15 cellular contexts compared by ENCODE assay signal in the genomic region with DNA sequence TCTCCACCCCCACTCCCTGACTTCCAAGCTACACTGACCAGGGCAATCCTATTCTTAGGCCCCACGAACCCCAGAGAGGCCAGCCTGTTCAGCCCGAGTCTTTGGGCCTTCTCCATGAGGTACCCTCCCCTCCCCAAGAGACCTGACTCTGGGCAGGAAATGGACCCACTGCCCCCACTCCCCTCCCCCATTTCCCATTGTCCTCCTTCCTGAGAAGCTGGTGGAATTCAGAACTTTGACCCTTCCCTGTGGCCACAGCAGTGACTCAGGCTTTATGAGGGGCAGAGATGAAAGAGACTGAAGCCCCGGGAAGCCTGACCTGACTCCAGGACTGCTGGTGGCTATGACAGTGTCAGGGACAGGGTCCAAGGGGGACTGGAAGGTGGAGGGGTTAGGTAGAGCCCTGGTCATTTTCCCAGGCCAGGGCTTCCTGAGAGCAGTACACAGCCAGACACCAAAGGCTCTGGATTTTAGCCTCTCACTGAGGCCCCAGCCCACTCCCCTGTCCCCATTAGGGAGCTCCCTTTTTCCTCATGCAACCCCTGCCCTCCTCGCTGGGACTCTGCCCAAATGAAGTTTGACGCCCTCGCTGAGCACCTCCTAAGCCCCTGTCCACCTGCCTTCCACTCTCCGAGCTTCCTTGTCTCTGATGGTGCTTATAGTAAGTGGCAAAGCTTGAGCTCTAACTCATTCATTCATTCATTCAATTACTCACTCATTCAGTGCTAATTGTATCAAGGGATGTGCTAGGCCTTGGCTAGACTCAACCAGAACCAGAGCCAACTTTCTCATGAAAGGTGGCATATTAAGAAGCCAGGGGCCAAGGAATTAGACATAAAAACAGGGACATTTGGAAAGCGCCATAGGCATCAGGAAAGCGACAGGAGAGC. TPM values are rescaled to one million over a fixed set of nuclear protein-coding genes. Genes with fewer than 3 reads are reported as not detected.
DNase-seq lines count a peak whose midpoint lies in the region; ATAC-seq and TF ChIP-seq lines count a peak whose summit lies in the region.
"Had no signal": no experiment of that assay in that cellular context is flagged by ENCODE, and none has a peak within 500 bp of the region (broad histone marks: within the 10 kb centered on the region; RNA-seq: fewer than 3 reads in every experiment).

No MANE protein-coding gene starts in this region.

- H3K36me3 ChIP-seq in PC-3 (ENCODE audit: low read depth, low read length) (no peaks in the 10 kb centered on the region), esophagus (ENCODE audit: control insufficient read depth in 2 of 2, insufficient read depth in 2 of 2, low read length in 1 of 2) (peaks cover 0 to 7% of the 10 kb centered on the region in 2 donors)
- H3K36me3 ChIP-seq: gastrocnemius medialis had no signal

- H3K4me2 ChIP-seq in PC-3 (ENCODE audit: low read length): peak overlapping the region; percentile 82

- CTCF ChIA-PET in PC-3 (lab: Charles Lee): interaction anchor here (0.7 kb wide), 1 partner anchor 41 kb away, joined by 4 read pairs; no protein-coding TSS in a partner anchor

- no peaks in the 10 kb centered on the region for H3K9me2 ChIP-seq in PC-3 (replicated peaks; ENCODE audit: low read length)

- POLR2A ChIA-PET in PC-3 (lab: Charles Lee; ENCODE audit: unreplicated experiment): no interaction called here

- no TSS peak for BruUV-seq in PC-3 (replicated peaks; lab: Mats Ljungman, UMichigan)

- H3K27me3 ChIP-seq in PC-3 (ENCODE audit: low read length) (no peaks in the 10 kb centered on the region), esophagus (ENCODE audit: control insufficient read depth in 1 of 2, insufficient read depth in 2 of 2, low read length in 2 of 2) (no peaks in the 10 kb centered on the region)
- H3K27me3 ChIP-seq: gastrocnemius medialis had no signal

- no peak for TF ChIP-seq CTCF in PC-3 (conservative IDR thresholded peaks at IDR 0.05; ENCODE audit: low read depth, low read length)
- no peak for TF ChIP-seq CTCF in natural killer cell (IDR thresholded peaks at IDR 0.05)

- H4K20me1 ChIP-seq in PC-3 (ENCODE audit: low read length): no peaks in the 10 kb centered on the region

- DNase-seq in EL (peak; percentile 84), PC-3 (peak; percentile 42), mucosa of gallbladder (ENCODE audit: low spot score) (peak; percentile 25), natural killer cell (no peak), NCI-H510A treated with DMSO at 0.1 percent for 48 hours (lab: John Stamatoyannopoulos, UW) (no peak), NCI-H446 treated with DMSO at 0.1 percent for 48 hours (lab: John Stamatoyannopoulos, UW) (no peak), GDM1 (lab: John Stamatoyannopoulos, UW) (no peak)
- DNase-seq: activated CD8-positive, alpha-beta memory T cell treated with anti-CD3 and anti-CD28 coated beads for 24 hours; activated naive CD4-positive, alpha-beta T cell treated with anti-CD3 and anti-CD28 coated beads, Interleukin-2, amount 10 ng/mL, durations not matched to agents 7 days and 5 days; gastrocnemius medialis; midbrain; NCI-H2081; T-helper 2 cell had no signal

- H3K27ac ChIP-seq in PC-3 (ENCODE audit: low read length): peak overlapping the region; percentile 85
- peak overlapping the region; percentile 60 to 98 for H3K27ac ChIP-seq in esophagus (ENCODE audit: low read depth in 2 of 2, low read length in 1 of 2)
- H3K27ac ChIP-seq: gastrocnemius medialis had no signal

- H3K4me3 ChIP-seq in PC-3 (ENCODE audit: low read length) (no peak overlapping the region), esophagus (ENCODE audit: low read depth in 1 of 2, low read length in 2 of 2) (peak overlapping the region; percentile 32 to 88)
- H3K4me3 ChIP-seq: gastrocnemius medialis had no signal

- no peaks in the 10 kb centered on the region for H3K36me3 Mint-ChIP-seq in natural killer cell
- H3K36me3 Mint-ChIP-seq: activated naive CD4-positive, alpha-beta T cell treated with anti-CD3 and anti-CD28 coated beads, Interleukin-2, amount 10 ng/mL, durations not matched to agents 7 days and 5 days had no signal

- peaks cover 5 to 22% of the 10 kb centered on the region in 2 donors for H3K27me3 Mint-ChIP-seq in natural killer cell (ENCODE audit: low read depth in 2 of 2)

- no peaks in the 10 kb centered on the region for H3F3A ChIP-seq in PC-3 (ENCODE audit: low read length, unreplicated experiment)

- H3K4me3 Mint-ChIP-seq in natural killer cell: no peak overlapping the region
- H3K4me3 Mint-ChIP-seq: activated naive CD4-positive, alpha-beta T cell treated with anti-CD3 and anti-CD28 coated beads, Interleukin-2, amount 10 ng/mL, durations not matched to agents 7 days and 5 days had no signal

- peak; percentile 9; the same call in 1 of the 2 replicates for ATAC-seq in PC-3
- no peak for ATAC-seq in natural killer cell
- ATAC-seq: gastrocnemius medialis had no signal

- H3K9me3 Mint-ChIP-seq in natural killer cell: no peaks in the 10 kb centered on the region
- H3K9me3 Mint-ChIP-seq: activated naive CD4-positive, alpha-beta T cell treated with anti-CD3 and anti-CD28 coated beads, Interleukin-2, amount 10 ng/mL, durations not matched to agents 7 days and 5 days had no signal

- no peak overlapping the region for H2AFZ ChIP-seq in PC-3 (ENCODE audit: low read length)

- WGBS in esophagus, 2 donors: 78 to 79% methylated on average over 9 of the region's 9 CpGs

- intact Hi-C loops in PC-3 (cut with micrococcal nuclease) (no loop called here), natural killer cell (cut with micrococcal nuclease) (no loop called here)

- H3K4me1 ChIP-seq in PC-3 (ENCODE audit: insufficient read depth, low read length): peaks cover 55% of the 10 kb centered on the region
- H3K4me1 ChIP-seq in esophagus (ENCODE audit: control insufficient read depth in 2 of 2, insufficient read depth in 2 of 2, low read length in 1 of 2): peaks cover 5 to 17% of the 10 kb centered on the region in 2 donors
- H3K4me1 ChIP-seq: gastrocnemius medialis had no signal

- no peaks in the 10 kb centered on the region for H3K9me3 ChIP-seq in PC-3 (ENCODE audit: low read length)
- H3K9me3 ChIP-seq in esophagus (ENCODE audit: control insufficient read depth in 2 of 2, insufficient read depth in 1 of 2, low read depth in 1 of 2, low read length in 1 of 2): no peaks in the 10 kb centered on the region
- H3K9me3 ChIP-seq: gastrocnemius medialis had no signal

- peaks cover 6 to 11% of the 10 kb centered on the region in 2 donors for H3K4me1 Mint-ChIP-seq in natural killer cell

- peak overlapping the region; percentile 58 for H3K9ac ChIP-seq in PC-3 (ENCODE audit: low read length)

- H3K27ac Mint-ChIP-seq in natural killer cell: no peak overlapping the region
- H3K27ac Mint-ChIP-seq: activated naive CD4-positive, alpha-beta T cell treated with anti-CD3 and anti-CD28 coated beads, Interleukin-2, amount 10 ng/mL, durations not matched to agents 7 days and 5 days had no signal

- peaks cover 12% of the 10 kb centered on the region; the same call in 1 of the 2 replicates for H3K79me2 ChIP-seq in PC-3 (ENCODE audit: low read length)

RNA-seq across cellular contexts. Expression of a gene that starts 3.0 kb away (rescaled TPM):
- total RNA-seq in PC-3 (2014; rRNA removed) (15.3 and 16.1 TPM in 2 replicates), mucosa of gallbladder (25.5 TPM), natural killer cell (1 to 10 TPM; 2.5 to 5.8 (median 3.2) TPM)
- 100 to 1,000 TPM; 163 to 275 TPM for polyA plus RNA-seq in esophagus
- total RNA-seq: gastrocnemius medialis had no signal

RNA-seq across cellular contexts. Expression of a gene that starts 21.6 kb away (rescaled TPM):
- not detected in 2 replicates for total RNA-seq in PC-3 (2014; rRNA removed)
- polyA plus RNA-seq in esophagus: under 1 TPM; 0.28 to 0.51 TPM
- total RNA-seq in mucosa of gallbladder: 2.9 TPM
- 10 to 100 TPM in 2 of 3 donors, 1 to 10 TPM in 1; 9.6 to 38.2 (median 19.7) TPM for total RNA-seq in natural killer cell
- total RNA-seq: cerebellum, gastrocnemius medialis had no signal

RNA-seq across cellular contexts. Expression of a gene that starts 33.2 kb away (rescaled TPM):
- not detected in 2 replicates for total RNA-seq in PC-3 (2014; rRNA removed)
- 10 to 100 TPM; 17.0 to 20.6 TPM for polyA plus RNA-seq in esophagus
- 21.1 TPM for total RNA-seq in mucosa of gallbladder
- total RNA-seq in natural killer cell: 100 to 1,000 TPM; 454 to 485 (median 482) TPM
- total RNA-seq: cerebellum had no signal

RNA-seq across cellular contexts. Expression of a gene that starts 44.5 kb away (rescaled TPM):
- total RNA-seq in PC-3 (2014; rRNA removed) (19.4 and 24.6 TPM in 2 replicates), mucosa of gallbladder (21.3 TPM), natural killer cell (10 to 100 TPM; 22.7 to 32.0 (median 31.7) TPM)
- polyA plus RNA-seq in esophagus: 10 to 100 TPM; 10.1 to 16.0 TPM

RNA-seq across cellular contexts. Expression of a gene that starts 59.7 kb away (rescaled TPM):
- total RNA-seq in PC-3 (2014; rRNA removed) (not detected in 2 replicates), mucosa of gallbladder (1.4 TPM), natural killer cell (not detected)
- polyA plus RNA-seq in esophagus: not detected
- total RNA-seq: cerebellum, gastrocnemius medialis had no signal

Comparison
In these comparisons a context has a peak if more than half of its experiments do, and no peak if none do; other contexts are left out.
1. DNase-seq: peak in EL (single experiment), PC-3 (single experiment) and mucosa of gallbladder (single experiment); none in natural killer cell (single experiment), NCI-H510A treated with DMSO at 0.1 percent for 48 hours (single experiment), NCI-H446 treated with DMSO at 0.1 percent for 48 hours (single experiment) and GDM1 (single experiment).
2. RNA of a gene that starts 33.2 kb away (total RNA-seq): 454 to 485 TPM in natural killer cell and 21.1 TPM in mucosa of gallbladder (single experiment); not detected in PC-3; every median in the first group is over 10 times any median in the second.